ENCODE assay signal across 8 cellular contexts in the genomic region with DNA sequence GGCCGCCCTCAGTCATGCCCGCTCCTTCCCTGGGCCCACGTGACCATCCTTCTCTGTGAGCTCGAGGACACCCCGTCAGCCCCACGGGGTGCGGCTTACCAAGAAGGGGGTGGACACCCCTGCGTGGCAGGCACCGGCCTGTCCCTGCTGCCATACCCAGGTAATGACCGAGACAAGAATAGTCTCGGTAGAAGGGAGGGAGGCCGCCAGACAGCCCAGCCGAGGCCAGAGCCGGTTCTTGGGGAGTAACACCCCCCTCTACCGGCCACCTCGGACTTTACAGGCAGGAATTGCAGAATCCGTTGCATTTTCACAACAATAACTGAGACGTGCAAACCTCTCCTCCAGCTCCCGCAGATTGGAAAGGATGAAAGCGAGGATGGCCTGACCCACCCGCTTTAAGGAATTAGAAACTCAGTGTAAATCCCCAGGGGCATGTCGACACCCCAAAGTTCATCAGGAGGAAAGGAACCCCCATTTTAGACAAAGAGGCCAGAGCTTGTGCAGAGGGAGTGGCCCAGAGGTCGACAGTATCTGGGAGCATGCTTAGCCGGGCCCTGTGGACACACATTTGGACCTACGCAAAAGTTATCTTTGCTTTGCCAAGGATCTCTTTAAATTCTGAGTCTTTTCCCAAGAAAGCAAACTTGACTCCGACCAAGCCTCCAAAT.
DNase-seq lines count a peak whose midpoint lies in the region; ATAC-seq and TF ChIP-seq lines count a peak whose summit lies in the region.

No MANE protein-coding gene starts in this region.

- WGBS in mesendoderm (ENCODE audit: extremely low coverage, insufficient coverage, low lambda C conversion rate) = no CpG with 5 or more reads among the region's 26 CpGs

- H3K4me2 ChIP-seq in mesendoderm (ENCODE audit: low read length) = no peak overlapping the region

- H3K4me3 ChIP-seq in mesendoderm (ENCODE audit: low read length) = no peak overlapping the region

- H2AK5ac ChIP-seq in mesendoderm (ENCODE audit: low read length) = no peak overlapping the region

- H3K9me3 Mint-ChIP-seq in activated B cell treated with CpG ODN at 0.5 μM for 24 hours = no peaks in the 10 kb centered on the region

- H4K8ac ChIP-seq in mesendoderm (ENCODE audit: low read depth, low read length) = no peak overlapping the region

- H4K5ac ChIP-seq in mesendoderm (ENCODE audit: low read length) = no peak overlapping the region

- H3K27me3 Mint-ChIP-seq in activated B cell treated with CpG ODN at 0.5 μM for 24 hours = peaks cover 17% of the 10 kb centered on the region

- H3K27ac Mint-ChIP-seq in activated B cell treated with CpG ODN at 0.5 μM for 24 hours = no peak overlapping the region

- no peaks in the 10 kb centered on the region for H3K36me3 ChIP-seq in mesendoderm (ENCODE audit: control insufficient read depth, insufficient read depth, low read length)

- intact Hi-C loops in activated B cell treated with CpG ODN at 0.5 μM for 24 hours (cut with micrococcal nuclease) = no loop called here

- no peak overlapping the region for H3K9ac ChIP-seq in mesendoderm (ENCODE audit: low read length)

- peaks cover 4% of the 10 kb centered on the region for H3K4me1 Mint-ChIP-seq in activated B cell treated with CpG ODN at 0.5 μM for 24 hours

- H3K36me3 Mint-ChIP-seq in activated B cell treated with CpG ODN at 0.5 μM for 24 hours (ENCODE audit: low read depth) = no peaks in the 10 kb centered on the region

- H3K4me1 ChIP-seq in mesendoderm (ENCODE audit: control insufficient read depth, low read depth, low read length) = no peaks in the 10 kb centered on the region

- no peak overlapping the region for H2BK15ac ChIP-seq in mesendoderm (replicated peaks; ENCODE audit: low read depth)

- TF ChIP-seq CTCF in GM12872 (IDR thresholded peaks at IDR 0.05; ENCODE audit: insufficient read depth, low read depth, low read length) (peak; percentile 73), activated B cell treated with CpG ODN at 0.5 μM for 24 hours (IDR thresholded peaks at IDR 0.05) (no peak)

- peak; percentile 25 for ATAC-seq in activated B cell treated with CpG ODN at 0.5 μM for 24 hours (ENCODE audit: low read depth)
- no peak for ATAC-seq in HG02642 (IDR thresholded peaks at IDR 0.05; ENCODE audit: poor library complexity, unreplicated experiment)
- ATAC-seq in GM19395 (IDR thresholded peaks at IDR 0.05; ENCODE audit: unreplicated experiment) = no peak

- H3K56ac ChIP-seq in mesendoderm (ENCODE audit: low read length) = no peak overlapping the region

- DNase-seq in LHCN-M2 (ENCODE audit: low read depth) = peak; percentile 35
- no peak for DNase-seq in activated B cell treated with CpG ODN at 0.5 μM for 24 hours
- peak; percentile 21 for DNase-seq in effector CD4-positive, alpha-beta T cell
- peak; percentile 67 for DNase-seq in mesendoderm
- DNase-seq in substantia nigra (lab: John Stamatoyannopoulos, UW) = peak in 28 of 49 donors; percentile 3 to 55 (median 30)

- H3K27ac ChIP-seq in mesendoderm (ENCODE audit: low read depth, low read length) (no peak overlapping the region), substantia nigra (ENCODE audit: low read depth, low read length, poor library complexity, severe bottlenecking) (no peak overlapping the region)

- H3K79me1 ChIP-seq in mesendoderm (ENCODE audit: low read length) = no peaks in the 10 kb centered on the region

- no peaks in the 10 kb centered on the region for H3K79me2 ChIP-seq in mesendoderm (ENCODE audit: control insufficient read depth, insufficient read depth, low read length)

- no peak overlapping the region for H3K4me3 Mint-ChIP-seq in activated B cell treated with CpG ODN at 0.5 μM for 24 hours

- H3K27me3 ChIP-seq in mesendoderm (ENCODE audit: insufficient read depth, low read length, poor library complexity) = no peaks in the 10 kb centered on the region

- no peak overlapping the region for H3K18ac ChIP-seq in mesendoderm (ENCODE audit: low read length)

- H3K4ac ChIP-seq in mesendoderm (ENCODE audit: low read depth, low read length) = no peak overlapping the region

- H2BK5ac ChIP-seq in mesendoderm (ENCODE audit: low read length) = no peak overlapping the region

- H3K23ac ChIP-seq in mesendoderm (ENCODE audit: low read length) = no peak overlapping the region

- CTCF ChIA-PET in activated B cell treated with CpG ODN at 0.5 μM for 24 hours (lab: Charles Lee) = interaction anchor here (1.2 kb wide), 1 partner anchor 332 kb away, joined by 5 read pairs; no protein-coding TSS in a partner anchor

- no peak overlapping the region for H2BK120ac ChIP-seq in mesendoderm (ENCODE audit: low read depth, low read length)

- POLR2A ChIA-PET in activated B cell treated with CpG ODN at 0.5 μM for 24 hours (lab: Charles Lee) = no interaction called here
